Comparison of ENCODE assay signal across 12 cellular contexts in genomic region chr9:33868430-33869000, GRCh38. TPM values are rescaled to one million over a fixed set of nuclear protein-coding genes. Genes with fewer than 3 reads are reported as not detected.
DNase-seq lines count a peak whose midpoint lies in the region; ATAC-seq, FAIRE-seq and TF ChIP-seq lines count a peak whose summit lies in the region.
"Had no signal": no experiment of that assay in that cellular context is flagged by ENCODE, and none has a peak within 500 bp of the region (broad histone marks: within the 10 kb centered on the region; RNA-seq: fewer than 3 reads in every experiment).

No MANE protein-coding gene starts in this region.

- POLR2A ChIA-PET in HepG2 (lab: Yijun Ruan, JAX): no interaction called here

- TF ChIP-seq RAD21 in HepG2 (CRISPR knock-in tag; IDR thresholded peaks at IDR 0.05): no peak

- 100% methylated on average over 3 of the region's 3 CpGs for WGBS in HepG2 (ENCODE audit: low lambda C conversion rate)
- WGBS in thyroid gland, 2 donors: 63 to 71% methylated on average over 3 of the region's 3 CpGs

- ATAC-seq in HepG2: no peak

- CTCF ChIA-PET in HepG2 (lab: Yijun Ruan, JAX; ENCODE audit: low intra/inter-chr PET ratio, low total read pairs): no interaction called here

- H3K9me3 Mint-ChIP-seq in chondrocyte (ENCODE audit: low read depth): no peaks in the 10 kb centered on the region
- H3K9me3 Mint-ChIP-seq: activated B cell treated with CpG ODN at 0.5 μM for 24 hours; activated naive CD8-positive, alpha-beta T cell treated with anti-CD3 and anti-CD28 coated beads, Interleukin-2, amount 10 ng/mL, durations not matched to agents 7 days and 5 days; IgD-negative memory B cell had no signal

- no peaks in the 10 kb centered on the region for H3K36me3 Mint-ChIP-seq in chondrocyte (ENCODE audit: low read depth)

- H3K9me3 ChIP-seq in HepG2 (ENCODE audit: low read length) (no peaks in the 10 kb centered on the region), thyroid gland (no peaks in the 10 kb centered on the region)

- no peak overlapping the region for H3K4me2 ChIP-seq in HepG2 (ENCODE audit: low read depth, low read length)

- in situ Hi-C loops in HepG2 (cut with HindIII; ENCODE audit: extremely low pct_ligation_motif_present, low pct_unique_long_range_greater_than_20kb) (no loop called here), GM13976 (cut with MboI; ENCODE audit: low sequenced_read_pairs, unreplicated experiment) (no loop called here)

- TF ChIP-seq EP300 in HepG2 (IDR thresholded peaks at IDR 0.05; ENCODE audit: low read depth in 2 of 2, low read length in 2 of 2) (no peak), HepG2 (CRISPR knock-in tag; IDR thresholded peaks at IDR 0.05; ENCODE audit: borderline replicate concordance) (no peak)

- DNase-seq in MV-4-11 (lab: John Stamatoyannopoulos, UW) (peak; percentile 13), chondrocyte (ENCODE audit: low spot score) (no peak), HepG2 (ENCODE audit: low spot score) (no peak), thyroid gland (no peak), T-helper 2 cell (no peak), GM13976 (ENCODE audit: low spot score) (no peak), NCI-H187 (lab: John Stamatoyannopoulos, UW) (no peak)
- no peak for DNase-seq in activated CD4-positive, alpha-beta T cell treated with anti-CD3 and anti-CD28 coated beads, Interleukin-2, amount 50 U/mL, for 4 hours
- DNase-seq: activated B cell treated with CpG ODN at 0.5 μM for 24 hours; activated naive CD8-positive, alpha-beta T cell treated with anti-CD3 and anti-CD28 coated beads, Interleukin-2, amount 10 ng/mL, durations not matched to agents 7 days and 5 days; hippocampal formation had no signal

- no peak overlapping the region for H3K9ac ChIP-seq in HepG2 (ENCODE audit: insufficient read depth, low read depth, low read length)

- intact Hi-C loops in HepG2 (cut with micrococcal nuclease; ENCODE audit: unreplicated experiment): no loop called here
- intact Hi-C loops in thyroid gland (cut with DNase I): no loop called here

- H3K4me1 Mint-ChIP-seq in chondrocyte (ENCODE audit: low read depth): peaks cover 30% of the 10 kb centered on the region
- H3K4me1 Mint-ChIP-seq: activated naive CD8-positive, alpha-beta T cell treated with anti-CD3 and anti-CD28 coated beads, Interleukin-2, amount 10 ng/mL, durations not matched to agents 7 days and 5 days had no signal

- H3K4me1 ChIP-seq in HepG2 (ENCODE audit: insufficient read depth, low read length) (no peaks in the 10 kb centered on the region), thyroid gland (peaks cover 19 to 25% of the 10 kb centered on the region in 2 donors)

- TF ChIP-seq POLR2A in HepG2 (IDR thresholded peaks at IDR 0.05; ENCODE audit: insufficient read depth in 1 of 2, low read depth in 2 of 2, low read length in 2 of 2): no peak
- no peak for TF ChIP-seq POLR2A in thyroid gland (IDR thresholded peaks at IDR 0.05)

- no peak for TF ChIP-seq CTCF in chondrocyte (IDR thresholded peaks at IDR 0.05)
- TF ChIP-seq CTCF in HepG2 (CRISPR knock-in tag; IDR thresholded peaks at IDR 0.05): no peak
- no peak for TF ChIP-seq CTCF in thyroid gland (IDR thresholded peaks at IDR 0.05)
- no peak for TF ChIP-seq CTCF in GM13976 (IDR thresholded peaks at IDR 0.05; ENCODE audit: borderline replicate concordance, control extremely low read depth, extremely low read depth, insufficient read depth, missing control alignments)

- peaks cover 32% of the 10 kb centered on the region for H4K20me1 ChIP-seq in HepG2 (ENCODE audit: insufficient read depth, low read length)

- no peaks in the 10 kb centered on the region for H3K27me3 Mint-ChIP-seq in chondrocyte (ENCODE audit: low read depth)
- H3K27me3 Mint-ChIP-seq: activated B cell treated with CpG ODN at 0.5 μM for 24 hours; activated naive CD8-positive, alpha-beta T cell treated with anti-CD3 and anti-CD28 coated beads, Interleukin-2, amount 10 ng/mL, durations not matched to agents 7 days and 5 days; IgD-negative memory B cell had no signal

- H3K27ac ChIP-seq in HepG2 (ENCODE audit: extremely low read length, insufficient read depth, low read length): no peak overlapping the region
- H3K27ac ChIP-seq in thyroid gland: peak overlapping the region; percentile 5 to 36 (median 10)

- FAIRE-seq in HepG2 (lab: Jason Lieb, UNC): no peak

- peaks cover 86% of the 10 kb centered on the region for H3K79me2 ChIP-seq in HepG2 (ENCODE audit: insufficient read depth, low read length)

- H3K27me3 ChIP-seq in HepG2 (ENCODE audit: control insufficient read depth in 1 of 2, insufficient read depth in 2 of 2, low read length in 2 of 2) (no peaks in the 10 kb centered on the region), thyroid gland (no peaks in the 10 kb centered on the region)

- H3K4me3 ChIP-seq in HepG2 (replicated peaks in 1 of 3; ENCODE audit: insufficient read depth in 1 of 3, low read depth in 2 of 3, low read length in 3 of 3) (no peak overlapping the region), thyroid gland (replicated peaks in 1 of 3) (no peak overlapping the region)

- peaks cover 0 to 4% of the 10 kb centered on the region in 2 experiments; a peak in 1 of 5 replicates for H3K36me3 ChIP-seq in HepG2 (replicated peaks in 1 of 2; ENCODE audit: control insufficient read depth in 1 of 2, insufficient read depth in 2 of 2, low read length in 2 of 2)
- H3K36me3 ChIP-seq in thyroid gland: no peaks in the 10 kb centered on the region

- H3K27ac Mint-ChIP-seq in chondrocyte (ENCODE audit: unreplicated experiment): peak overlapping the region; percentile 58
- H3K27ac Mint-ChIP-seq: activated B cell treated with CpG ODN at 0.5 μM for 24 hours; activated naive CD8-positive, alpha-beta T cell treated with anti-CD3 and anti-CD28 coated beads, Interleukin-2, amount 10 ng/mL, durations not matched to agents 7 days and 5 days had no signal

- no TSS peak for BruUV-seq in HepG2 (replicated peaks; lab: Mats Ljungman, UMichigan)

- no peak overlapping the region for H3K4me3 Mint-ChIP-seq in chondrocyte (ENCODE audit: unreplicated experiment)
- H3K4me3 Mint-ChIP-seq: activated B cell treated with CpG ODN at 0.5 μM for 24 hours; activated naive CD8-positive, alpha-beta T cell treated with anti-CD3 and anti-CD28 coated beads, Interleukin-2, amount 10 ng/mL, durations not matched to agents 7 days and 5 days had no signal

- no peak overlapping the region for H2AFZ ChIP-seq in HepG2 (ENCODE audit: low read length)

TF ChIP-seq in HepG2, 621 proteins besides CTCF, POLR2A, EP300 and RAD21 (continues in another document):
- TF ChIP-seq HINFP (CRISPR knock-in tag; IDR thresholded peaks at IDR 0.05; ENCODE audit: low read depth) (no peak), PLSCR1 (CRISPR knock-in tag; IDR thresholded peaks at IDR 0.05; ENCODE audit: borderline replicate concordance) (no peak), EED (CRISPR knock-in tag; IDR thresholded peaks at IDR 0.05) (no peak), SCMH1 (CRISPR knock-in tag; IDR thresholded peaks at IDR 0.05; ENCODE audit: borderline replicate concordance) (no peak), MXI1 (IDR thresholded peaks at IDR 0.05; ENCODE audit: borderline replicate concordance, low read depth, low read length) (no peak), MAFK (conservative IDR thresholded peaks at IDR 0.05 in 1 of 2, IDR thresholded peaks at IDR 0.05 in 1 of 2; ENCODE audit: low read length in 2 of 2) (peak; percentile 65 to 73), MAFF (IDR thresholded peaks at IDR 0.05; ENCODE audit: low read depth, low read length) (peak; percentile 58)

RNA-seq across cellular contexts. Expression of gene UBE2R2, which starts 51.6 kb away (rescaled TPM):
- 39.1 to 51.2 TPM (median 48.8 TPM) in 3 replicates for total RNA-seq in chondrocyte
- 14.8 and 19.5 TPM in 2 replicates for total RNA-seq in HepG2 (2016; rRNA removed; fragmentation: Illumina TruSeq; extraction: Trizol)
- total RNA-seq in HepG2 (2016; cell fraction: cytosol; rRNA removed; fragmentation: Illumina TruSeq; extraction: Trizol; ENCODE audit: low read depth): 8.2 and 8.4 TPM in 2 replicates
- 14.3 and 18.8 TPM in 2 replicates for total RNA-seq in HepG2 (2016; cell fraction: insoluble cytoplasmic fraction; rRNA removed; fragmentation: Illumina TruSeq; extraction: Trizol)
- total RNA-seq in HepG2 (2016; cell fraction: membrane; rRNA removed; fragmentation: Illumina TruSeq; extraction: Trizol): 23.3 and 24.0 TPM in 2 replicates
- 14.3 and 16.5 TPM in 2 replicates for total RNA-seq in HepG2 (2016; cell fraction: nucleus; rRNA removed; fragmentation: Illumina TruSeq; extraction: Trizol)
- 17.2 and 20.9 TPM in 2 replicates for polyA plus RNA-seq in HepG2 (2011; rRNA removed)
- 13.0 and 19.2 TPM in 2 replicates for polyA plus RNA-seq in HepG2 (2011; cell fraction: cytosol; rRNA removed)
- polyA plus RNA-seq in HepG2 (2011; cell fraction: nucleus; rRNA removed): 9.8 and 12.5 TPM in 2 replicates
- polyA plus RNA-seq in HepG2 (2012): 38.4 and 43.1 TPM in 2 replicates
- polyA plus RNA-seq in HepG2 (2016; cell fraction: cytosol; fragmentation: Illumina TruSeq; extraction: Trizol; ENCODE audit: low read depth): 13.9 and 16.1 TPM in 2 replicates
- 31.1 and 35.9 TPM in 2 replicates for polyA plus RNA-seq in HepG2 (2016; cell fraction: insoluble cytoplasmic fraction; fragmentation: Illumina TruSeq; extraction: Trizol; ENCODE audit: low read depth)
- 27.4 and 28.5 TPM in 2 replicates for polyA plus RNA-seq in HepG2 (2016; cell fraction: membrane; fragmentation: Illumina TruSeq; extraction: Trizol; ENCODE audit: low read depth)
- polyA plus RNA-seq in HepG2 (2016; cell fraction: nucleus; fragmentation: Illumina TruSeq; extraction: Trizol; ENCODE audit: insufficient read depth, low read depth): 23.2 and 25.6 TPM in 2 replicates
- 14.9 and 19.7 TPM in 2 replicates for polyA minus RNA-seq in HepG2 (2011; rRNA and poly(A)+ RNA removed; ENCODE audit: low replicate concordance)
- 23.7 and 26.6 TPM in 2 replicates for polyA minus RNA-seq in HepG2 (2011; cell fraction: cytosol; rRNA and poly(A)+ RNA removed)
- polyA minus RNA-seq in HepG2 (2011; cell fraction: nucleus; rRNA and poly(A)+ RNA removed): 27.5 and 27.8 TPM in 2 replicates
- total RNA-seq in thyroid gland: 10 to 100 TPM; 22.8 to 31.4 (median 25.8) TPM
